In the genomic region with DNA sequence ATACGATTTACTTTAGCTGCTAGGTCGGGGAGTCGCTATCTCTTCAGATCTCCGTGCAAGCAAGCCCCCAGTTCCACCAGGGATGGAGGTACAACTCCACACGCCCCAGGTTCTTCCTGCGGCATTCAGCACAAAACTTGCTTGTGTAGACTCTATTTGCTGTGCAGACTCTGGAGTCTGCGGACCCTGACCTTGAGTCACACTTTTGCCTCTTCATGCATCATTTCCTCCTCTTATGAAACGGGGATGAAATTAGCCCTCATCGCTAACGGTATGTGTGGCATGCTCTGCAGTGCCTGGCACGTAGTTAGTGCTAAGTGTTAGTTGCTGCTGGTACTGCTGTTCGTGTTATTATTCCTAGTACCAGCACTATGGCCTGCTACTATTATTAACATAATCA, we compare ENCODE assay signal across 15 cellular contexts.
A peak's percentile ranks its signal among the peaks of the same experiment; 100 is the strongest.
DNase-seq lines count a peak whose midpoint lies in the region; ATAC-seq, FAIRE-seq and TF ChIP-seq lines count a peak whose summit lies in the region.
"Had no signal": no experiment of that assay in that cellular context is flagged by ENCODE, and none has a peak within 500 bp of the region (broad histone marks: within the 10 kb centered on the region; RNA-seq: fewer than 3 reads in every experiment).

No MANE protein-coding gene starts in this region.

- H3K56ac ChIP-seq in H9 (ENCODE audit: insufficient read length, low read depth, low read length), result no peak overlapping the region

- no peak overlapping the region for H4K91ac ChIP-seq in H9 (ENCODE audit: insufficient read length, low read depth, low read length)

- H3K4me3 ChIP-seq in astrocyte (ENCODE audit: insufficient read depth, low read depth, low read length), result no peak overlapping the region
- H3K4me3 ChIP-seq: Peyer's patch had no signal

- no peak overlapping the region for H3K4me2 ChIP-seq in astrocyte (ENCODE audit: low read length)
- H3K4me2 ChIP-seq in H9 (ENCODE audit: insufficient read depth, insufficient read length, low read length), result no peak overlapping the region

- H3K9me3 Mint-ChIP-seq in astrocyte (ENCODE audit: unreplicated experiment), result peaks cover 9% of the 10 kb centered on the region
- H3K9me3 Mint-ChIP-seq in H9, result peaks cover 4 to 6% of the 10 kb centered on the region in 2 experiments; a peak in 4 of 5 replicates

- H3K27me3 Mint-ChIP-seq in astrocyte (ENCODE audit: low read depth, unreplicated experiment) (no peaks in the 10 kb centered on the region), H9 (ENCODE audit: low read depth) (no peaks in the 10 kb centered on the region)
- H3K27me3 Mint-ChIP-seq: CD8-positive, alpha-beta memory T cell had no signal

- H3K27ac ChIP-seq in astrocyte (ENCODE audit: low read depth, low read length), result no peak overlapping the region
- no peak overlapping the region for H3K27ac ChIP-seq in H9 (ENCODE audit: insufficient read length, low read depth, low read length)
- H3K27ac ChIP-seq: Peyer's patch had no signal

- no peak overlapping the region for H2BK15ac ChIP-seq in H9 (ENCODE audit: low read depth, low read length)

- no peaks in the 10 kb centered on the region for H3K23me2 ChIP-seq in H9 (ENCODE audit: insufficient read length, low read depth, low read length, poor library complexity, severe bottlenecking)

- H3K36me3 ChIP-seq in astrocyte (ENCODE audit: insufficient read depth, low read length), result no peaks in the 10 kb centered on the region
- H3K36me3 ChIP-seq: Peyer's patch had no signal

- H3K79me1 ChIP-seq in H9 (ENCODE audit: insufficient read depth, low read depth, low read length, poor library complexity, severe bottlenecking), result no peaks in the 10 kb centered on the region

- WGBS in H9 (ENCODE audit: extremely low coverage, insufficient read length, low lambda C conversion rate), result no CpG with 5 or more reads among the region's 12 CpGs

- H3K4ac ChIP-seq in H9 (ENCODE audit: low read depth, low read length), result no peak overlapping the region

- H3K27ac Mint-ChIP-seq in astrocyte (ENCODE audit: unreplicated experiment), result no peak overlapping the region
- no peak overlapping the region; a peak in 1 of 7 replicates for H3K27ac Mint-ChIP-seq in H9
- H3K27ac Mint-ChIP-seq: CD8-positive, alpha-beta memory T cell had no signal

- no peak overlapping the region for H2BK120ac ChIP-seq in H9 (ENCODE audit: low read depth, low read length, poor library complexity, severe bottlenecking)

- no peak overlapping the region for H2BK20ac ChIP-seq in H9 (ENCODE audit: low read depth, low read length, poor library complexity, severe bottlenecking)

- H3K36me3 Mint-ChIP-seq in astrocyte (ENCODE audit: low read depth, unreplicated experiment) (no peaks in the 10 kb centered on the region), H9 (ENCODE audit: insufficient read depth in 1 of 3, low read depth in 3 of 3) (peaks cover 0 to 17% (median 6%) of the 10 kb centered on the region in 3 experiments; a peak in 5 of 7 replicates)
- H3K36me3 Mint-ChIP-seq: CD8-positive, alpha-beta memory T cell had no signal

- H2BK12ac ChIP-seq in H9 (ENCODE audit: insufficient read length, low read depth, low read length), result no peak overlapping the region

- no peak overlapping the region for H2AK5ac ChIP-seq in H9 (ENCODE audit: insufficient read length, low read length)

- no peak overlapping the region for H3K14ac ChIP-seq in H9 (ENCODE audit: insufficient read depth, low read length)

- no peaks in the 10 kb centered on the region for H3K79me2 ChIP-seq in astrocyte (ENCODE audit: insufficient read depth, low read length)
- peaks cover 4% of the 10 kb centered on the region; the same call in 1 of the 2 replicates for H3K79me2 ChIP-seq in H9 (ENCODE audit: insufficient read depth, low read length)

- H4K5ac ChIP-seq in H9 (ENCODE audit: insufficient read length, low read depth, low read length), result no peak overlapping the region

- peak; percentile 4 for DNase-seq in NCI-H510A (lab: John Stamatoyannopoulos, UW)
- no peak for DNase-seq in NCI-H510A treated with DMSO at 0.1 percent for 48 hours (lab: John Stamatoyannopoulos, UW)
- peak; percentile 31 for DNase-seq in astrocyte (ENCODE audit: low read depth)
- peak; percentile 45 for DNase-seq in islet precursor cell
- no peak for DNase-seq in D341Med (ENCODE audit: low spot score)
- no peak for DNase-seq in left cardiac atrium
- DNase-seq in H9, result no peak
- DNase-seq: 8988T; CD8-positive, alpha-beta memory T cell; H7; NCI-H146; NCI-H2081; Peyer's patch; SIG-M5 had no signal

- H3K4me1 Mint-ChIP-seq in astrocyte (ENCODE audit: low read depth, unreplicated experiment) (no peaks in the 10 kb centered on the region), H9 (peaks cover 4 to 9% of the 10 kb centered on the region in 2 experiments; a peak in 2 of 4 replicates)
- H3K4me1 Mint-ChIP-seq: CD8-positive, alpha-beta memory T cell had no signal

- no peak overlapping the region for H4K8ac ChIP-seq in H9 (replicated peaks; ENCODE audit: insufficient read length, low read depth, low read length)

- intact Hi-C loops in left cardiac atrium (cut with DNase I), result no loop called here

- H2BK5ac ChIP-seq in H9 (ENCODE audit: insufficient read length, low read length), result no peak overlapping the region

- H3K27me3 ChIP-seq in astrocyte (ENCODE audit: insufficient read depth, low read length) (no peaks in the 10 kb centered on the region), H9 (ENCODE audit: insufficient read depth, low read length) (no peaks in the 10 kb centered on the region)
- H3K27me3 ChIP-seq: Peyer's patch had no signal

- no peak overlapping the region for H3K9ac ChIP-seq in astrocyte (ENCODE audit: low read length)
- no peak overlapping the region for H3K9ac ChIP-seq in H9 (ENCODE audit: extremely low read depth, insufficient read length, low read length)

- ATAC-seq in left cardiac atrium, result no peak
- ATAC-seq in GM21447 (IDR thresholded peaks at IDR 0.05; ENCODE audit: unreplicated experiment), result no peak

- H4K20me1 ChIP-seq in astrocyte (ENCODE audit: insufficient read depth, low read length) (no peaks in the 10 kb centered on the region), H9 (ENCODE audit: control insufficient read depth, insufficient read depth, insufficient read length) (no peaks in the 10 kb centered on the region)

- no peak overlapping the region for H3K18ac ChIP-seq in H9 (ENCODE audit: insufficient read length, low read depth, low read length)

- no peak overlapping the region for H3K4me3 Mint-ChIP-seq in astrocyte (ENCODE audit: unreplicated experiment)
- no peak overlapping the region for H3K4me3 Mint-ChIP-seq in H9
- H3K4me3 Mint-ChIP-seq: CD8-positive, alpha-beta memory T cell had no signal

- peaks cover 4% of the 10 kb centered on the region for H3K4me1 ChIP-seq in astrocyte (ENCODE audit: insufficient read depth, low read length)
- no peaks in the 10 kb centered on the region for H3K4me1 ChIP-seq in H9 (ENCODE audit: insufficient read depth, low read length)
- H3K4me1 ChIP-seq: Peyer's patch had no signal

- H3K23ac ChIP-seq in H9 (ENCODE audit: insufficient read length, low read depth, low read length), result no peak overlapping the region

- no peaks in the 10 kb centered on the region for H3K9me3 ChIP-seq in astrocyte (ENCODE audit: insufficient read depth, low read depth, low read length)
- H3K9me3 ChIP-seq in H9 (ENCODE audit: control insufficient read depth, low read depth, low read length), result no peaks in the 10 kb centered on the region
- H3K9me3 ChIP-seq: Peyer's patch had no signal

- no peak for FAIRE-seq in astrocyte (lab: Jason Lieb, UNC)

- no peak overlapping the region for H2AFZ ChIP-seq in astrocyte (ENCODE audit: low read depth, low read length)
- H2AFZ ChIP-seq in H9 (ENCODE audit: low read length), result no peak overlapping the region

- no peak for TF ChIP-seq CTCF in astrocyte (IDR thresholded peaks at IDR 0.05; ENCODE audit: insufficient read depth, low read depth, low read length)
- TF ChIP-seq CTCF in H9 (conservative IDR thresholded peaks at IDR 0.05), result no peak

- no peak overlapping the region for H3T11ph ChIP-seq in H9 (ENCODE audit: low read length)

Comparison
In these comparisons a context has a peak if more than half of its experiments do, and no peak if none do; other contexts are left out.
1. DNase-seq: peak in NCI-H510A (single experiment), astrocyte (single experiment) and islet precursor cell (single experiment); none in NCI-H510A treated with DMSO at 0.1 percent for 48 hours (single experiment), D341Med (single experiment), left cardiac atrium (single experiment) and H9 (single experiment).